Comparison of ENCODE assay signal across 2 cellular contexts in the genomic region with DNA sequence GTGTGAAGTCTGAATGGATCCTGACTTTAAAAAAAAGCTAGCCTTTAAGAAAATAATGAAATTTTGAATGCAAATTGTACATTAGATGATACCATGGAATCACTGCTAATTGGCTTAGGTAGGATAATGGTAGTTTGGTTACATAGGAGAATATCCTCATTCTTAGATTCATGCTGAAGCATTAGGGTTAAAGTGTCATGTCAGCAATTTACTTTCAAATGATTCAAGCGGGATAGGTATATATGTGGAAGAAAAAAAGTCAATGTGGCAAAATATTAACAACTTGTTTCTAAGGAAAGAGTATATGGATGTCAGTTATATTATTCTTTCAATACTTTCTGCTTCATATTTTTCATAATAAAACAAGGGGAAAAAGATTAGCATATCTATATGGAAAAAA.
TF ChIP-seq lines count a peak whose summit lies in the region.

No MANE protein-coding gene starts in this region.

TF ChIP-seq in A549, 52 proteins besides CTCF, POLR2A, EP300 and RAD21:
- TF ChIP-seq RNF2 (IDR thresholded peaks at IDR 0.05; ENCODE audit: borderline replicate concordance, low read depth) (no peak), MAFK (IDR thresholded peaks at IDR 0.05; ENCODE audit: partially characterized antibody) (peak; percentile 99)

TF ChIP-seq in K562, 482 proteins besides CTCF, POLR2A, EP300 and RAD21:
- TF ChIP-seq BRD9 (IDR thresholded peaks at IDR 0.05; ENCODE audit: low read depth, partially characterized antibody) (no peak), NFXL1 (CRISPR knock-in tag; IDR thresholded peaks at IDR 0.05) (no peak), ZNF436 (CRISPR knock-in tag; IDR thresholded peaks at IDR 0.05) (no peak), MAFF (IDR thresholded peaks at IDR 0.05; ENCODE audit: low read length) (peak; percentile 99), SAP30 (IDR thresholded peaks at IDR 0.05; ENCODE audit: borderline replicate concordance, insufficient read depth, low read depth, low read length, poor library complexity, severe bottlenecking) (no peak), KDM2B (CRISPR knock-in tag; IDR thresholded peaks at IDR 0.05) (no peak), MAFK (IDR thresholded peaks at IDR 0.05; ENCODE audit: low read length) (peak; percentile 100), KLF1 (tag; IDR thresholded peaks at IDR 0.05) (no peak), MAFG (tag; conservative IDR thresholded peaks at IDR 0.05) (peak; percentile 95), ZBED1 (IDR thresholded peaks at IDR 0.05) (no peak), ZNF316 (IDR thresholded peaks at IDR 0.05) (peak; percentile 98), ZFPM2 (CRISPR knock-in tag; IDR thresholded peaks at IDR 0.05) (no peak), TRIM24 (IDR thresholded peaks at IDR 0.05) (no peak), ZFP1 (CRISPR knock-in tag; IDR thresholded peaks at IDR 0.05) (no peak), MXI1 (IDR thresholded peaks at IDR 0.05; ENCODE audit: low read depth, low read length) (no peak), SP2 (IDR thresholded peaks at IDR 0.05; ENCODE audit: extremely low read depth, low read depth, low read length, poor library complexity, severe bottlenecking) (no peak), COPS2 (conservative IDR thresholded peaks at IDR 0.05) (no peak), C11orf30 (IDR thresholded peaks at IDR 0.05; ENCODE audit: low read depth) (peak; percentile 97), ZNF75A (CRISPR knock-in tag; IDR thresholded peaks at IDR 0.05) (no peak), POLR2AphosphoS5 (IDR thresholded peaks at IDR 0.05; ENCODE audit: control insufficient read depth, insufficient read depth, low read depth, low read length) (no peak), SUPT5H (IDR thresholded peaks at IDR 0.05) (no peak)
- TF ChIP-seq, protein P1, sequence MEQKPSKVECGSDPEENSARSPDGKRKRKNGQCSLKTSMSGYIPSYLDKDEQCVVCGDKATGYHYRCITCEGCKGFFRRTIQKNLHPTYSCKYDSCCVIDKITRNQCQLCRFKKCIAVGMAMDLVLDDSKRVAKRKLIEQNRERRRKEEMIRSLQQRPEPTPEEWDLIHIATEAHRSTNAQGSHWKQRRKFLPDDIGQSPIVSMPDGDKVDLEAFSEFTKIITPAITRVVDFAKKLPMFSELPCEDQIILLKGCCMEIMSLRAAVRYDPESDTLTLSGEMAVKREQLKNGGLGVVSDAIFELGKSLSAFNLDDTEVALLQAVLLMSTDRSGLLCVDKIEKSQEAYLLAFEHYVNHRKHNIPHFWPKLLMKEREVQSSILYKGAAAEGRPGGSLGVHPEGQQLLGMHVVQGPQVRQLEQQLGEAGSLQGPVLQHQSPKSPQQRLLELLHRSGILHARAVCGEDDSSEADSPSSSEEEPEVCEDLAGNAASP (IDR thresholded peaks at IDR 0.05), result no peak
- TF ChIP-seq, protein P2, sequence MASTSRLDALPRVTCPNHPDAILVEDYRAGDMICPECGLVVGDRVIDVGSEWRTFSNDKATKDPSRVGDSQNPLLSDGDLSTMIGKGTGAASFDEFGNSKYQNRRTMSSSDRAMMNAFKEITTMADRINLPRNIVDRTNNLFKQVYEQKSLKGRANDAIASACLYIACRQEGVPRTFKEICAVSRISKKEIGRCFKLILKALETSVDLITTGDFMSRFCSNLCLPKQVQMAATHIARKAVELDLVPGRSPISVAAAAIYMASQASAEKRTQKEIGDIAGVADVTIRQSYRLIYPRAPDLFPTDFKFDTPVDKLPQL (IDR thresholded peaks at IDR 0.05; ENCODE audit: extremely low read depth, insufficient read length), result no peak
- TF ChIP-seq, protein P3, sequence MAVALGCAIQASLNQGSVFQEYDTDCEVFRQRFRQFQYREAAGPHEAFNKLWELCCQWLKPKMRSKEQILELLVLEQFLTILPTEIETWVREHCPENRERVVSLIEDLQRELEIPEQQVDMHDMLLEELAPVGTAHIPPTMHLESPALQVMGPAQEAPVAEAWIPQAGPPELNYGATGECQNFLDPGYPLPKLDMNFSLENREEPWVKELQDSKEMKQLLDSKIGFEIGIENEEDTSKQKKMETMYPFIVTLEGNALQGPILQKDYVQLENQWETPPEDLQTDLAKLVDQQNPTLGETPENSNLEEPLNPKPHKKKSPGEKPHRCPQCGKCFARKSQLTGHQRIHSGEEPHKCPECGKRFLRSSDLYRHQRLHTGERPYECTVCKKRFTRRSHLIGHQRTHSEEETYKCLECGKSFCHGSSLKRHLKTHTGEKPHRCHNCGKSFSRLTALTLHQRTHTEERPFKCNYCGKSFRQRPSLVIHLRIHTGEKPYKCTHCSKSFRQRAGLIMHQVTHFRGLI (CRISPR knock-in tag; IDR thresholded peaks at IDR 0.05), result no peak
- TF ChIP-seq, protein P4, sequence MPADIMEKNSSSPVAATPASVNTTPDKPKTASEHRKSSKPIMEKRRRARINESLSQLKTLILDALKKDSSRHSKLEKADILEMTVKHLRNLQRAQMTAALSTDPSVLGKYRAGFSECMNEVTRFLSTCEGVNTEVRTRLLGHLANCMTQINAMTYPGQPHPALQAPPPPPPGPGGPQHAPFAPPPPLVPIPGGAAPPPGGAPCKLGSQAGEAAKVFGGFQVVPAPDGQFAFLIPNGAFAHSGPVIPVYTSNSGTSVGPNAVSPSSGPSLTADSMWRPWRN (IDR thresholded peaks at IDR 0.05; ENCODE audit: low read depth), result no peak
